ENCODE assay signal across 2 cellular contexts in genomic region chr16:2476741-2477140, GRCh38.
TF ChIP-seq lines count a peak whose summit lies in the region.

No MANE protein-coding gene starts in this region.

TF ChIP-seq in WTC11, 78 proteins besides CTCF, POLR2A, EP300 and RAD21:
- no peak for TF ChIP-seq ZBTB43 (CRISPR knock-in tag; IDR thresholded peaks at IDR 0.05)
- TF ChIP-seq CBFB (CRISPR knock-in tag; IDR thresholded peaks at IDR 0.05; ENCODE audit: low read depth): no peak
- no peak for TF ChIP-seq KAT7 (CRISPR knock-in tag; IDR thresholded peaks at IDR 0.05; ENCODE audit: borderline replicate concordance)
- TF ChIP-seq, protein P1, sequence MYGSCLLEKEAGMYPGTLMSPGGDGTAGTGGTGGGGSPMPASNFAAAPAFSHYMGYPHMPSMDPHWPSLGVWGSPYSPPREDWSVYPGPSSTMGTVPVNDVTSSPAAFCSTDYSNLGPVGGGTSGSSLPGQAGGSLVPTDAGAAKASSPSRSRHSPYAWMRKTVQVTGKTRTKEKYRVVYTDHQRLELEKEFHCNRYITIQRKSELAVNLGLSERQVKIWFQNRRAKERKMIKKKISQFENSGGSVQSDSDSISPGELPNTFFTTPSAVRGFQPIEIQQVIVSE (CRISPR knock-in tag; IDR thresholded peaks at IDR 0.05; ENCODE audit: borderline replicate concordance): no peak
- no peak for TF ChIP-seq FOXP4 (CRISPR knock-in tag; IDR thresholded peaks at IDR 0.05)
- TF ChIP-seq RELA (CRISPR knock-in tag; IDR thresholded peaks at IDR 0.05; ENCODE audit: borderline replicate concordance): no peak
- TF ChIP-seq E2F5 (CRISPR knock-in tag; IDR thresholded peaks at IDR 0.05): no peak
- TF ChIP-seq, protein P2, sequence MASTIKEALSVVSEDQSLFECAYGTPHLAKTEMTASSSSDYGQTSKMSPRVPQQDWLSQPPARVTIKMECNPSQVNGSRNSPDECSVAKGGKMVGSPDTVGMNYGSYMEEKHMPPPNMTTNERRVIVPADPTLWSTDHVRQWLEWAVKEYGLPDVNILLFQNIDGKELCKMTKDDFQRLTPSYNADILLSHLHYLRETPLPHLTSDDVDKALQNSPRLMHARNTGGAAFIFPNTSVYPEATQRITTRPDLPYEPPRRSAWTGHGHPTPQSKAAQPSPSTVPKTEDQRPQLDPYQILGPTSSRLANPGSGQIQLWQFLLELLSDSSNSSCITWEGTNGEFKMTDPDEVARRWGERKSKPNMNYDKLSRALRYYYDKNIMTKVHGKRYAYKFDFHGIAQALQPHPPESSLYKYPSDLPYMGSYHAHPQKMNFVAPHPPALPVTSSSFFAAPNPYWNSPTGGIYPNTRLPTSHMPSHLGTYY (CRISPR knock-in tag; IDR thresholded peaks at IDR 0.05): no peak
- TF ChIP-seq, protein P3, sequence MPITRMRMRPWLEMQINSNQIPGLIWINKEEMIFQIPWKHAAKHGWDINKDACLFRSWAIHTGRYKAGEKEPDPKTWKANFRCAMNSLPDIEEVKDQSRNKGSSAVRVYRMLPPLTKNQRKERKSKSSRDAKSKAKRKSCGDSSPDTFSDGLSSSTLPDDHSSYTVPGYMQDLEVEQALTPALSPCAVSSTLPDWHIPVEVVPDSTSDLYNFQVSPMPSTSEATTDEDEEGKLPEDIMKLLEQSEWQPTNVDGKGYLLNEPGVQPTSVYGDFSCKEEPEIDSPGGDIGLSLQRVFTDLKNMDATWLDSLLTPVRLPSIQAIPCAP (CRISPR knock-in tag; IDR thresholded peaks at IDR 0.05): no peak
- no peak for TF ChIP-seq EMX1 (CRISPR knock-in tag; IDR thresholded peaks at IDR 0.05)
- TF ChIP-seq AR (CRISPR knock-in tag; IDR thresholded peaks at IDR 0.05): no peak

TF ChIP-seq in endothelial cell of umbilical vein, 7 proteins besides CTCF, POLR2A, EP300 and RAD21:
- no peak for TF ChIP-seq GATA2 (IDR thresholded peaks at IDR 0.05; ENCODE audit: insufficient read depth, insufficient read length, low read depth, low read length)
